In the genomic region with DNA sequence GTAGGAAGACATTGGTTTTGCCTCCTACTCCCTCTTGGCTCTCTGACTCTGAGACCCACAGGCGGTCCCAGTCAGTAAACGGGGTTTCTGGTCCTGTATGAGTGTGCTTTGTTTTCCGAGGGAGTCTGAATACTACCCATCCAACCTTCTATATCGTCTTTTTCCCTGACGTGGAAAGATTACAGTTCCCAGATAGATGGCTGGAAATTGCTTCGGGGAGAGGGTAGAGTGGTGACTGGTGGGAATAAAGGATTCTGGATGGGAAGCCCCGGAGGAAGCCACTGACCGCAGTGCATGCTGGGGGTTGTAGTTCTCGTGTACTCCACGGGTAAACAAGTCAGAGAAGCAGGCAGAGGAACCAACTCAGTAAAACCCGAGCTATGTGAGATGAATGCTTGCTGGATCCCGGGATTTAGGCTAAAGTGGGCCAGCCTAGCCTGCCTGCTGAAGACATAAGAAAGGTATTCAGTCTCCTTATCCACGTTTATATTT, we compare ENCODE assay signal across 8 cellular contexts.
DNase-seq lines count a peak whose midpoint lies in the region; ATAC-seq and TF ChIP-seq lines count a peak whose summit lies in the region.

No MANE protein-coding gene starts in this region.

- DNase-seq in GM04504 (ENCODE audit: low read depth), result peak; percentile 40
- DNase-seq in NCI-H345 treated with DMSO at 0.1 percent for 48 hours (lab: John Stamatoyannopoulos, UW; ENCODE audit: unreplicated experiment), result peak; percentile 81
- DNase-seq in activated CD4-positive, alpha-beta T cell treated with anti-CD3 and anti-CD28 coated beads for 48 hours, result peak; percentile 67
- peak; percentile 37 to 43 for DNase-seq in stimulated activated CD4-positive, alpha-beta T cell treated with anti-CD3 and anti-CD28 coated beads, Interleukin-2, amount 100 ng/mL, for 48 hours

- ATAC-seq in HG02642 (IDR thresholded peaks at IDR 0.05; ENCODE audit: poor library complexity, unreplicated experiment), result peak; percentile 85
- no peak for ATAC-seq in HG03565 (IDR thresholded peaks at IDR 0.05; ENCODE audit: unreplicated experiment)

- H3K4me3 ChIP-seq in duodenal mucosa (ENCODE audit: low read depth in 1 of 2, low read length in 2 of 2), result peak overlapping the region; percentile 75 to 85
- H3K4me3 ChIP-seq in liver (ENCODE audit: low read depth in 1 of 3, low read length in 3 of 3), result peak overlapping the region; percentile 9 to 61 (median 37)

- WGBS in liver, result 15% methylated on average over 13 of the region's 13 CpGs

- no peak for TF ChIP-seq CTCF in liver (IDR thresholded peaks at IDR 0.05; ENCODE audit: low read depth, low read length, missing input control)

- H3K9ac ChIP-seq in duodenal mucosa (ENCODE audit: low read depth in 1 of 2, low read length in 2 of 2) (peak overlapping the region; percentile 28 to 53), liver (ENCODE audit: low read depth in 1 of 2, low read length in 2 of 2) (peak overlapping the region in 1 of 2 donors; percentile 32)

- TF ChIP-seq RAD21 in liver (IDR thresholded peaks at IDR 0.05), result peak in 1 of 2 donors; percentile 40

- no peaks in the 10 kb centered on the region for H3K36me3 ChIP-seq in duodenal mucosa (ENCODE audit: control insufficient read depth in 1 of 2, insufficient read depth in 2 of 2, low read length in 2 of 2)
- H3K36me3 ChIP-seq in liver (ENCODE audit: control insufficient read depth in 4 of 4, insufficient read depth in 3 of 4, low read depth in 1 of 4, low read length in 3 of 4), result no peaks in the 10 kb centered on the region

- H3K27me3 ChIP-seq in duodenal mucosa (ENCODE audit: control insufficient read depth in 1 of 2, insufficient read depth in 2 of 2, low read length in 2 of 2), result no peaks in the 10 kb centered on the region
- H3K27me3 ChIP-seq in liver (ENCODE audit: control insufficient read depth in 4 of 4, insufficient read depth in 4 of 4, low read length in 3 of 4), result no peaks in the 10 kb centered on the region

- H3K9me3 ChIP-seq in duodenal mucosa (ENCODE audit: control insufficient read depth in 1 of 2, low read length in 2 of 2) (no peaks in the 10 kb centered on the region), liver (ENCODE audit: control insufficient read depth in 4 of 4, low read length in 3 of 4) (no peaks in the 10 kb centered on the region)

- H3K4me1 ChIP-seq in duodenal mucosa (ENCODE audit: control insufficient read depth in 1 of 2, insufficient read depth in 2 of 2, low read length in 2 of 2), result peaks cover 6 to 14% of the 10 kb centered on the region in 2 donors
- H3K4me1 ChIP-seq in liver (ENCODE audit: control insufficient read depth in 4 of 4, insufficient read depth in 4 of 4, low read length in 3 of 4), result peaks cover 0 to 14% (median 2%) of the 10 kb centered on the region in 4 donors

- H3K27ac ChIP-seq in duodenal mucosa (ENCODE audit: low read depth, low read length) (no peak overlapping the region), liver (ENCODE audit: low read depth in 1 of 2, low read length in 2 of 2) (peak overlapping the region in 1 of 2 donors; percentile 32)

TF ChIP-seq in liver, 16 proteins besides CTCF, POLR2A, EP300 and RAD21:
- TF ChIP-seq, protein P1, sequence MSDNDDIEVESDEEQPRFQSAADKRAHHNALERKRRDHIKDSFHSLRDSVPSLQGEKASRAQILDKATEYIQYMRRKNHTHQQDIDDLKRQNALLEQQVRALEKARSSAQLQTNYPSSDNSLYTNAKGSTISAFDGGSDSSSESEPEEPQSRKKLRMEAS (IDR thresholded peaks at IDR 0.05), result no peak
- no peak for TF ChIP-seq TAF1 (conservative IDR thresholded peaks at IDR 0.05)
- TF ChIP-seq, protein P2, sequence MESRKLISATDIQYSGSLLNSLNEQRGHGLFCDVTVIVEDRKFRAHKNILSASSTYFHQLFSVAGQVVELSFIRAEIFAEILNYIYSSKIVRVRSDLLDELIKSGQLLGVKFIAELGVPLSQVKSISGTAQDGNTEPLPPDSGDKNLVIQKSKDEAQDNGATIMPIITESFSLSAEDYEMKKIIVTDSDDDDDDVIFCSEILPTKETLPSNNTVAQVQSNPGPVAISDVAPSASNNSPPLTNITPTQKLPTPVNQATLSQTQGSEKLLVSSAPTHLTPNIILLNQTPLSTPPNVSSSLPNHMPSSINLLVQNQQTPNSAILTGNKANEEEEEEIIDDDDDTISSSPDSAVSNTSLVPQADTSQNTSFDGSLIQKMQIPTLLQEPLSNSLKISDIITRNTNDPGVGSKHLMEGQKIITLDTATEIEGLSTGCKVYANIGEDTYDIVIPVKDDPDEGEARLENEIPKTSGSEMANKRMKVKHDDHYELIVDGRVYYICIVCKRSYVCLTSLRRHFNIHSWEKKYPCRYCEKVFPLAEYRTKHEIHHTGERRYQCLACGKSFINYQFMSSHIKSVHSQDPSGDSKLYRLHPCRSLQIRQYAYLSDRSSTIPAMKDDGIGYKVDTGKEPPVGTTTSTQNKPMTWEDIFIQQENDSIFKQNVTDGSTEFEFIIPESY (IDR thresholded peaks at IDR 0.05), result no peak
- peak in 1 of 2 donors; percentile 19 for TF ChIP-seq GABPA (IDR thresholded peaks at IDR 0.05 in 1 of 2, conservative IDR thresholded peaks at IDR 0.05 in 1 of 2)
